ENCODE assay signal across 21 cellular contexts in genomic region chr14:67859169-67859749, GRCh38. TPM values are rescaled to one million over a fixed set of nuclear protein-coding genes. Genes with fewer than 3 reads are reported as not detected.
DNase-seq lines count a peak whose midpoint lies in the region; ATAC-seq, FAIRE-seq and TF ChIP-seq lines count a peak whose summit lies in the region.
"Had no signal": no experiment of that assay in that cellular context is flagged by ENCODE, and none has a peak within 500 bp of the region (broad histone marks: within the 10 kb centered on the region; RNA-seq: fewer than 3 reads in every experiment).

No MANE protein-coding gene starts in this region.

- H3K4me2 ChIP-seq in OCI-LY3 (ENCODE audit: low read length) = peak overlapping the region; percentile 47
- H3K4me2 ChIP-seq in hepatocyte = no peak overlapping the region

- no peaks in the 10 kb centered on the region for H3K9me2 ChIP-seq in hepatocyte (replicated peaks; ENCODE audit: insufficient read depth)

- intact Hi-C loops in cardiac septum (cut with DNase I) = no loop called here
- intact Hi-C loops in natural killer cell (cut with micrococcal nuclease) = no loop called here

- 97% methylated on average over 1 of the region's 1 CpG for WGBS in hepatocyte (ENCODE audit: low lambda C conversion rate, missing lambda C conversion rate)

- TF ChIP-seq CTCF in OCI-LY3 (IDR thresholded peaks at IDR 0.05; ENCODE audit: low read depth, low read length) (no peak), hepatocyte (IDR thresholded peaks at IDR 0.05; ENCODE audit: poor library complexity) (no peak), natural killer cell (IDR thresholded peaks at IDR 0.05) (no peak)

- DNase-seq in GM19239 (ENCODE audit: insufficient read length, low spot score) (no peak), glomerular endothelial cell (ENCODE audit: extremely low read depth, low read depth, low spot score) (peak; percentile 20), cardiac septum (ENCODE audit: low spot score) (no peak), hepatocyte (ENCODE audit: low spot score) (no peak), DMS153 treated with DMSO at 0.1 percent for 48 hours (lab: John Stamatoyannopoulos, UW; ENCODE audit: unreplicated experiment) (no peak), natural killer cell (no peak)
- DNase-seq: BE2C; CD4-positive, alpha-beta memory T cell; COR-L47; DMS153; DND-41; GF-D8; GM23248; H7 had no signal

- no peak overlapping the region for H3K27ac ChIP-seq in OCI-LY3 (ENCODE audit: low read length)
- no peak overlapping the region for H3K27ac ChIP-seq in hepatocyte
- H3K27ac ChIP-seq: C4-2B, GM23248, HL-60 had no signal

- H3K27me3 ChIP-seq in OCI-LY3 (ENCODE audit: low read depth, low read length) = no peaks in the 10 kb centered on the region
- no peaks in the 10 kb centered on the region for H3K27me3 ChIP-seq in hepatocyte
- H3K27me3 ChIP-seq: BE2C had no signal

- no peak overlapping the region for H3K4me3 ChIP-seq in OCI-LY3 (ENCODE audit: low read length)
- no peak overlapping the region for H3K4me3 ChIP-seq in hepatocyte
- H3K4me3 ChIP-seq: GM23248, K562 had no signal

- H3K4me1 Mint-ChIP-seq in natural killer cell = peaks cover 36 to 39% of the 10 kb centered on the region in 2 donors

- H3K27ac Mint-ChIP-seq in natural killer cell = no peak overlapping the region

- H3K79me2 ChIP-seq in OCI-LY3 (ENCODE audit: low read length) = no peaks in the 10 kb centered on the region
- no peaks in the 10 kb centered on the region for H3K79me2 ChIP-seq in hepatocyte

- H3K9me3 Mint-ChIP-seq in natural killer cell = no peaks in the 10 kb centered on the region
- H3K9me3 Mint-ChIP-seq: CD4-positive, alpha-beta memory T cell had no signal

- no peaks in the 10 kb centered on the region for H3K36me3 ChIP-seq in OCI-LY3 (replicated peaks; ENCODE audit: low read depth, low read length)
- H3K36me3 ChIP-seq in hepatocyte (replicated peaks; ENCODE audit: insufficient read depth, low read depth) = no peaks in the 10 kb centered on the region
- H3K36me3 ChIP-seq: BE2C had no signal

- no peaks in the 10 kb centered on the region for H4K20me1 ChIP-seq in OCI-LY3 (ENCODE audit: insufficient read depth, low read length)
- no peaks in the 10 kb centered on the region for H4K20me1 ChIP-seq in hepatocyte (ENCODE audit: insufficient read depth, poor library complexity, severe bottlenecking)

- H3K4me3 Mint-ChIP-seq in natural killer cell = no peak overlapping the region
- H3K4me3 Mint-ChIP-seq: CD4-positive, alpha-beta memory T cell had no signal

- peaks cover 25 to 30% of the 10 kb centered on the region in 2 donors for H3K27me3 Mint-ChIP-seq in natural killer cell (ENCODE audit: low read depth in 2 of 2)
- H3K27me3 Mint-ChIP-seq: CD4-positive, alpha-beta memory T cell had no signal

- ATAC-seq in natural killer cell = no peak
- ATAC-seq: K562 had no signal

- H3K9ac ChIP-seq in OCI-LY3 (ENCODE audit: low read length) = no peak overlapping the region
- H3K9ac ChIP-seq: GM23248 had no signal

- peak; percentile 37 for FAIRE-seq in GM19239 (lab: Jason Lieb, UNC)
- FAIRE-seq: A204.1, D721Med, GM18507, K562 had no signal

- H3K36me3 Mint-ChIP-seq in natural killer cell = no peaks in the 10 kb centered on the region

- H3K4me1 ChIP-seq in OCI-LY3 (ENCODE audit: low read length) (peaks cover 20% of the 10 kb centered on the region), hepatocyte (ENCODE audit: insufficient read depth) (no peaks in the 10 kb centered on the region)
- H3K4me1 ChIP-seq: BE2C had no signal

- H2AFZ ChIP-seq in OCI-LY3 (ENCODE audit: low read depth, low read length) = no peak overlapping the region
- H2AFZ ChIP-seq in hepatocyte = no peak overlapping the region
- H2AFZ ChIP-seq: GM23248 had no signal

- no peaks in the 10 kb centered on the region for H3K9me3 ChIP-seq in OCI-LY3 (ENCODE audit: insufficient read depth, low read length)
- no peaks in the 10 kb centered on the region for H3K9me3 ChIP-seq in hepatocyte (ENCODE audit: low read depth)
- H3K9me3 ChIP-seq: BE2C had no signal

RNA-seq across cellular contexts. Expression of gene RAD51B, which starts 39.7 kb away (rescaled TPM):
- total RNA-seq in glomerular endothelial cell = 4.6 and 9.7 TPM in 2 replicates
- total RNA-seq in cardiac septum = 3.8 TPM
- total RNA-seq in hepatocyte = 18.0 and 27.3 TPM in 2 replicates
- polyA plus RNA-seq in hepatocyte = 10.1 and 17.2 TPM in 2 replicates
- total RNA-seq in natural killer cell = 10 to 100 TPM; 28.1 to 37.6 (median 28.6) TPM

RNA-seq across cellular contexts. Expression of gene ZFYVE26, which starts 42.9 kb away (rescaled TPM):
- 18.8 and 34.1 TPM in 2 replicates for total RNA-seq in glomerular endothelial cell
- 11.2 TPM for total RNA-seq in cardiac septum
- 23.9 and 32.3 TPM in 2 replicates for total RNA-seq in hepatocyte
- polyA plus RNA-seq in hepatocyte = 5.5 and 6.4 TPM in 2 replicates
- total RNA-seq in natural killer cell = 10 to 100 TPM; 31.0 to 45.9 (median 35.5) TPM
